Comparison of ENCODE assay signal across 8 cellular contexts in the genomic region with DNA sequence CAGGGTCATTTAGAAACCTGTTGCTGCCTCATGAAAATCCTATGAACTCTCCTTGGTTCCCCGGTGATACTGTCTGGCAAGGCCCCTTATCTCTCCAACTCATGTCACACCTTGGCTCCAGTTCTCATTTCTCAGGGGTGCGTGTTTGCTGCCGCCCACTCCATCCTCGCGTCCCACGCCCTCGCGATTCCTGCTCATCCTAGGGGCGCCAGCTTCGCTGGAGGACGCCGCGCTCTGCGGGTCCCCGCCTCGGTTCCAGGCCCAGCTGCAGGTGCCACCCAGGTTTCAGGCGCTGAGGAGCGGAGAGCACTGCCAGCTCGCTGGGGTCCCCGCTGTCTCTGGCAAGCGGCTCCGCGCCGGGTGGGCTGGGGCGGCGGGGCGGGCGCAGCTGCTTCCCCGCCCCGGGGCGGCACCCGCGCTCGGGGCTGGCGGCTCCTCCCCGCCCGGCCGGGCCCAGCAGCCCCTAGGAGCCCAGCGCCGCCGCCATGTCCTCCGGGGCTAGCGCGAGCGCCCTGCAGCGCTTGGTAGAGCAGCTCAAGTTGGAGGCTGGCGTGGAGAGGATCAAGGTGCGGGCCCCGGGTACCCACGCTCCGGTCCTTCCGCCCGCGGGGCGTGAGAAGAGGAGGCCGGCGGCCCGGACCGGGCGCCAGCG. TPM values are rescaled to one million over a fixed set of nuclear protein-coding genes. Genes with fewer than 3 reads are reported as not detected.
DNase-seq lines count a peak whose midpoint lies in the region; ATAC-seq lines count a peak whose summit lies in the region.

Gene GNG10 (plus strand): TSS at position 456 of the 652 bp plus-strand sequence. CDS start 30 bp downstream, at position 486.

- peak; percentile 91 for ATAC-seq in HG02678 (IDR thresholded peaks at IDR 0.05; ENCODE audit: unreplicated experiment)

- DNase-seq in NCI-H2107 (lab: John Stamatoyannopoulos, UW) (peak; percentile 40), NCI-H2107 treated with DMSO at 0.1 percent for 48 hours (lab: John Stamatoyannopoulos, UW; ENCODE audit: unreplicated experiment) (no peak), NCI-H146 treated with DMSO at 0.1 percent for 48 hours (lab: John Stamatoyannopoulos, UW; ENCODE audit: unreplicated experiment) (peak; percentile 10), cerebellum (ENCODE audit: low spot score) (peak; percentile 68), kidney tubule cell (ENCODE audit: low spot score) (peak; percentile 70)
- DNase-seq in activated CD4-positive, alpha-beta T cell treated with anti-CD3 and anti-CD28 coated beads for 1 hour = peak; percentile 60
- DNase-seq in stimulated activated CD4-positive, alpha-beta T cell treated with anti-CD3 and anti-CD28 coated beads, Interleukin-1b, Interleukin-23, amount 100 ng/mL, for 1 hour (ENCODE audit: low read depth in 2 of 2) = peak; percentile 31 to 53

RNA-seq across cellular contexts. Expression of gene GNG10, which starts in this region (rescaled TPM):
- total RNA-seq in cerebellum = 15.2 TPM
